1 cellular context compared by ENCODE assay signal in the genomic region with DNA sequence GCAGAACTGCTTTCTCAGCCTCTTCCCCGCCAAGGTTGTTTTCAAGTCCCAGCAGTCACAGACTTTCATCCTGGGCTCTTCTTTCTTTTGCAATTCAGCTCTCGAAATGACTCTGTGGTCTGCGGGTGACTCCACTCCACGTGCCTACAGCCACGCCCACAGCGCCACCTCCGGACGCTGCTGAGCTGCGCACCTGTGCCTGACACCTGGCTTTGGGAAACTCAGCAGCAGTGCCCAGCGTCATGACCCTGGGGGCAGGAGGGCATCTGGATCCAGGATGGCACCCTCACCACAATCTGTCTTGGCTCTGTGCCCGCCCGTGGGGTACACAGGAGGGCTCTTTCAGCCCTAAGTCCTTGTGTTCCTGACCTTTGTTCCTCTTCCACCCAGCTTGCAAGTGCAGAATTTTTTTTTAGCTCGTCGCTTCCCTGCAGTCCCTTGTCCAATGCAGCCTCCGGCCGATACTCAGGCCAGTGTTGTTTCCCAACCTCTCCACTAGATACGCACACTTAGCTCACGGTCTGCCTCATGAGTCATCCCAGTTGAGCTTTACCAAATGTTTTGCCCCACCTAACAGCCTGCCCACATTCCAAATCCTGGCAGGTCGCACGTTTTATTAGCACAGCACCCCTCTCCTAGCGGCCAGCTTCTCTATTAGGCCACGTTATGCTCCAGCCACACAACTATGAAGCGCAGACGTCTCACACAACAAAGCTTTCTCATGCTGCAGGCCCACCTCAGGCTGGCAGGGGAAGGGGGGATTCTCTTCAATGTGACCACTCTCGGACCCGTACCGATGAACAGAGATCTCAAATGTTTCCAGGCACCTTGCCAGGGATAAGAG.
TF ChIP-seq lines count a peak whose summit lies in the region.

No MANE protein-coding gene starts in this region.

TF ChIP-seq in HepG2, 621 proteins besides CTCF, POLR2A, EP300 and RAD21 (continued from another document and continues in another):
- peak; percentile 85; the same call in 1 of the 2 replicates for TF ChIP-seq RFXAP (CRISPR knock-in tag; IDR thresholded peaks at IDR 0.05; ENCODE audit: borderline replicate concordance)
- TF ChIP-seq ZBTB38 (CRISPR knock-in tag; IDR thresholded peaks at IDR 0.05) = no peak
- no peak for TF ChIP-seq FLYWCH1 (CRISPR knock-in tag; IDR thresholded peaks at IDR 0.05)
- no peak for TF ChIP-seq ZSCAN20 (CRISPR knock-in tag; IDR thresholded peaks at IDR 0.05; ENCODE audit: borderline replicate concordance)
- TF ChIP-seq ZNF891 (CRISPR knock-in tag; IDR thresholded peaks at IDR 0.05) = peak; percentile 70; the same call in 1 of the 2 replicates
- TF ChIP-seq ZNF781 (CRISPR knock-in tag; IDR thresholded peaks at IDR 0.05; ENCODE audit: borderline replicate concordance, not compliant biosample characterization) = peak; percentile 68
- TF ChIP-seq, protein P1, sequence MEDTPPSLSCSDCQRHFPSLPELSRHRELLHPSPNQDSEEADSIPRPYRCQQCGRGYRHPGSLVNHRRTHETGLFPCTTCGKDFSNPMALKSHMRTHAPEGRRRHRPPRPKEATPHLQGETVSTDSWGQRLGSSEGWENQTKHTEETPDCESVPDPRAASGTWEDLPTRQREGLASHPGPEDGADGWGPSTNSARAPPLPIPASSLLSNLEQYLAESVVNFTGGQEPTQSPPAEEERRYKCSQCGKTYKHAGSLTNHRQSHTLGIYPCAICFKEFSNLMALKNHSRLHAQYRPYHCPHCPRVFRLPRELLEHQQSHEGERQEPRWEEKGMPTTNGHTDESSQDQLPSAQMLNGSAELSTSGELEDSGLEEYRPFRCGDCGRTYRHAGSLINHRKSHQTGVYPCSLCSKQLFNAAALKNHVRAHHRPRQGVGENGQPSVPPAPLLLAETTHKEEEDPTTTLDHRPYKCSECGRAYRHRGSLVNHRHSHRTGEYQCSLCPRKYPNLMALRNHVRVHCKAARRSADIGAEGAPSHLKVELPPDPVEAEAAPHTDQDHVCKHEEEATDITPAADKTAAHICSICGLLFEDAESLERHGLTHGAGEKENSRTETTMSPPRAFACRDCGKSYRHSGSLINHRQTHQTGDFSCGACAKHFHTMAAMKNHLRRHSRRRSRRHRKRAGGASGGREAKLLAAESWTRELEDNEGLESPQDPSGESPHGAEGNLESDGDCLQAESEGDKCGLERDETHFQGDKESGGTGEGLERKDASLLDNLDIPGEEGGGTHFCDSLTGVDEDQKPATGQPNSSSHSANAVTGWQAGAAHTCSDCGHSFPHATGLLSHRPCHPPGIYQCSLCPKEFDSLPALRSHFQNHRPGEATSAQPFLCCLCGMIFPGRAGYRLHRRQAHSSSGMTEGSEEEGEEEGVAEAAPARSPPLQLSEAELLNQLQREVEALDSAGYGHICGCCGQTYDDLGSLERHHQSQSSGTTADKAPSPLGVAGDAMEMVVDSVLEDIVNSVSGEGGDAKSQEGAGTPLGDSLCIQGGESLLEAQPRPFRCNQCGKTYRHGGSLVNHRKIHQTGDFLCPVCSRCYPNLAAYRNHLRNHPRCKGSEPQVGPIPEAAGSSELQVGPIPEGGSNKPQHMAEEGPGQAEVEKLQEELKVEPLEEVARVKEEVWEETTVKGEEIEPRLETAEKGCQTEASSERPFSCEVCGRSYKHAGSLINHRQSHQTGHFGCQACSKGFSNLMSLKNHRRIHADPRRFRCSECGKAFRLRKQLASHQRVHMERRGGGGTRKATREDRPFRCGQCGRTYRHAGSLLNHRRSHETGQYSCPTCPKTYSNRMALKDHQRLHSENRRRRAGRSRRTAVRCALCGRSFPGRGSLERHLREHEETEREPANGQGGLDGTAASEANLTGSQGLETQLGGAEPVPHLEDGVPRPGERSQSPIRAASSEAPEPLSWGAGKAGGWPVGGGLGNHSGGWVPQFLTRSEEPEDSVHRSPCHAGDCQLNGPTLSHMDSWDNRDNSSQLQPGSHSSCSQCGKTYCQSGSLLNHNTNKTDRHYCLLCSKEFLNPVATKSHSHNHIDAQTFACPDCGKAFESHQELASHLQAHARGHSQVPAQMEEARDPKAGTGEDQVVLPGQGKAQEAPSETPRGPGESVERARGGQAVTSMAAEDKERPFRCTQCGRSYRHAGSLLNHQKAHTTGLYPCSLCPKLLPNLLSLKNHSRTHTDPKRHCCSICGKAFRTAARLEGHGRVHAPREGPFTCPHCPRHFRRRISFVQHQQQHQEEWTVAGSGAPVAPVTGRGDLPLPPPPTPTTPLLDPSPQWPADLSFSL (CRISPR knock-in tag; IDR thresholded peaks at IDR 0.05) = peak; percentile 57; the same call in 1 of the 2 replicates
- TF ChIP-seq, protein P2, sequence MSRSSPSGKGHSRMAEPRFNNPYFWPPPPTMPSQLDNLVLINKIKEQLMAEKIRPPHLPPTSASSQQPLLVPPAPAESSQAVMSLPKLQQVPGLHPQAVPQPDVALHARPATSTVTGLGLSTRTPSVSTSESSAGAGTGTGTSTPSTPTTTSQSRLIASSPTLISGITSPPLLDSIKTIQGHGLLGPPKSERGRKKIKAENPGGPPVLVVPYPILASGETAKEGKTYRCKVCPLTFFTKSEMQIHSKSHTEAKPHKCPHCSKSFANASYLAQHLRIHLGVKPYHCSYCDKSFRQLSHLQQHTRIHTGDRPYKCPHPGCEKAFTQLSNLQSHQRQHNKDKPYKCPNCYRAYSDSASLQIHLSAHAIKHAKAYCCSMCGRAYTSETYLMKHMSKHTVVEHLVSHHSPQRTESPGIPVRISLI (CRISPR knock-in tag; IDR thresholded peaks at IDR 0.05; ENCODE audit: borderline replicate concordance) = peak; percentile 95
- no peak for TF ChIP-seq TAF15 (IDR thresholded peaks at IDR 0.05; ENCODE audit: low read depth, low read length, poor library complexity, severe bottlenecking)
- no peak for TF ChIP-seq SMARCE1 (IDR thresholded peaks at IDR 0.05; ENCODE audit: borderline replicate concordance)
- TF ChIP-seq ZNF496 (CRISPR knock-in tag; IDR thresholded peaks at IDR 0.05; ENCODE audit: insufficient replicate concordance) = no peak
- TF ChIP-seq, protein P3, sequence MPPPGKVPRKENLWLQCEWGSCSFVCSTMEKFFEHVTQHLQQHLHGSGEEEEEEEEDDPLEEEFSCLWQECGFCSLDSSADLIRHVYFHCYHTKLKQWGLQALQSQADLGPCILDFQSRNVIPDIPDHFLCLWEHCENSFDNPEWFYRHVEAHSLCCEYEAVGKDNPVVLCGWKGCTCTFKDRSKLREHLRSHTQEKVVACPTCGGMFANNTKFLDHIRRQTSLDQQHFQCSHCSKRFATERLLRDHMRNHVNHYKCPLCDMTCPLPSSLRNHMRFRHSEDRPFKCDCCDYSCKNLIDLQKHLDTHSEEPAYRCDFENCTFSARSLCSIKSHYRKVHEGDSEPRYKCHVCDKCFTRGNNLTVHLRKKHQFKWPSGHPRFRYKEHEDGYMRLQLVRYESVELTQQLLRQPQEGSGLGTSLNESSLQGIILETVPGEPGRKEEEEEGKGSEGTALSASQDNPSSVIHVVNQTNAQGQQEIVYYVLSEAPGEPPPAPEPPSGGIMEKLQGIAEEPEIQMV (CRISPR knock-in tag; IDR thresholded peaks at IDR 0.05; ENCODE audit: low read depth) = peak; percentile 66; the same call in 1 of the 2 replicates
- TF ChIP-seq ZNF30 (CRISPR knock-in tag; IDR thresholded peaks at IDR 0.05) = peak; percentile 63; the same call in 1 of the 2 replicates
- peak; percentile 65 for TF ChIP-seq HNF4G (IDR thresholded peaks at IDR 0.05; ENCODE audit: borderline replicate concordance, low read depth, low read length)
- peak; percentile 80 for TF ChIP-seq HNF4G (CRISPR knock-in tag; IDR thresholded peaks at IDR 0.05; ENCODE audit: borderline replicate concordance, low read depth)
- no peak for TF ChIP-seq SMAD9 (CRISPR knock-in tag; IDR thresholded peaks at IDR 0.05)
- TF ChIP-seq, protein P4, sequence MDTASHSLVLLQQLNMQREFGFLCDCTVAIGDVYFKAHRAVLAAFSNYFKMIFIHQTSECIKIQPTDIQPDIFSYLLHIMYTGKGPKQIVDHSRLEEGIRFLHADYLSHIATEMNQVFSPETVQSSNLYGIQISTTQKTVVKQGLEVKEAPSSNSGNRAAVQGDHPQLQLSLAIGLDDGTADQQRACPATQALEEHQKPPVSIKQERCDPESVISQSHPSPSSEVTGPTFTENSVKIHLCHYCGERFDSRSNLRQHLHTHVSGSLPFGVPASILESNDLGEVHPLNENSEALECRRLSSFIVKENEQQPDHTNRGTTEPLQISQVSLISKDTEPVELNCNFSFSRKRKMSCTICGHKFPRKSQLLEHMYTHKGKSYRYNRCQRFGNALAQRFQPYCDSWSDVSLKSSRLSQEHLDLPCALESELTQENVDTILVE (CRISPR knock-in tag; IDR thresholded peaks at IDR 0.05) = peak; percentile 92
- peak; percentile 100 for TF ChIP-seq HNRNPL (IDR thresholded peaks at IDR 0.05; ENCODE audit: low read depth, low read length)
- TF ChIP-seq CHD4 (IDR thresholded peaks at IDR 0.05; ENCODE audit: borderline replicate concordance, low read length) = peak; percentile 69; the same call in 1 of the 2 replicates
- TF ChIP-seq KDM4B (CRISPR knock-in tag; IDR thresholded peaks at IDR 0.05) = no peak
- TF ChIP-seq ZNF296 (CRISPR knock-in tag; conservative IDR thresholded peaks at IDR 0.05) = no peak
- TF ChIP-seq, protein P5, sequence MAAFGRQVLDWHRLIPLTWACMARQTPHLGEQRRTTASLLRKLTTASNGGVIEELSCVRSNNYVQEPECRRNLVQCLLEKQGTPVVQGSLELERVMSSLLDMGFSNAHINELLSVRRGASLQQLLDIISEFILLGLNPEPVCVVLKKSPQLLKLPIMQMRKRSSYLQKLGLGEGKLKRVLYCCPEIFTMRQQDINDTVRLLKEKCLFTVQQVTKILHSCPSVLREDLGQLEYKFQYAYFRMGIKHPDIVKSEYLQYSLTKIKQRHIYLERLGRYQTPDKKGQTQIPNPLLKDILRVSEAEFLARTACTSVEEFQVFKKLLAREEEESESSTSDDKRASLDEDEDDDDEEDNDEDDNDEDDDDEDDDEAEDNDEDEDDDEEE (CRISPR knock-in tag; IDR thresholded peaks at IDR 0.05) = no peak
- TF ChIP-seq AGO1 (IDR thresholded peaks at IDR 0.05; ENCODE audit: low read depth, low read length, poor library complexity, severe bottlenecking) = peak; percentile 73
- no peak for TF ChIP-seq JUN (CRISPR knock-in tag; IDR thresholded peaks at IDR 0.05)
- peak; percentile 79; the same call in 1 of the 2 replicates for TF ChIP-seq ARHGAP35 (CRISPR knock-in tag; IDR thresholded peaks at IDR 0.05; ENCODE audit: borderline replicate concordance)
- TF ChIP-seq ZNF224 (CRISPR knock-in tag; IDR thresholded peaks at IDR 0.05) = peak; percentile 68; the same call in 1 of the 2 replicates
- no peak for TF ChIP-seq ZNF256 (CRISPR knock-in tag; conservative IDR thresholded peaks at IDR 0.05)
- 0 out of 2 replicates have a peak, but pooled peaks have one; percentile 44 for TF ChIP-seq ZNF335 (CRISPR knock-in tag; IDR thresholded peaks at IDR 0.05)
- TF ChIP-seq RBFOX2 (IDR thresholded peaks at IDR 0.05; ENCODE audit: low read depth, low read length) = peak; percentile 52; the same call in 1 of the 2 replicates
- TF ChIP-seq, protein P6, sequence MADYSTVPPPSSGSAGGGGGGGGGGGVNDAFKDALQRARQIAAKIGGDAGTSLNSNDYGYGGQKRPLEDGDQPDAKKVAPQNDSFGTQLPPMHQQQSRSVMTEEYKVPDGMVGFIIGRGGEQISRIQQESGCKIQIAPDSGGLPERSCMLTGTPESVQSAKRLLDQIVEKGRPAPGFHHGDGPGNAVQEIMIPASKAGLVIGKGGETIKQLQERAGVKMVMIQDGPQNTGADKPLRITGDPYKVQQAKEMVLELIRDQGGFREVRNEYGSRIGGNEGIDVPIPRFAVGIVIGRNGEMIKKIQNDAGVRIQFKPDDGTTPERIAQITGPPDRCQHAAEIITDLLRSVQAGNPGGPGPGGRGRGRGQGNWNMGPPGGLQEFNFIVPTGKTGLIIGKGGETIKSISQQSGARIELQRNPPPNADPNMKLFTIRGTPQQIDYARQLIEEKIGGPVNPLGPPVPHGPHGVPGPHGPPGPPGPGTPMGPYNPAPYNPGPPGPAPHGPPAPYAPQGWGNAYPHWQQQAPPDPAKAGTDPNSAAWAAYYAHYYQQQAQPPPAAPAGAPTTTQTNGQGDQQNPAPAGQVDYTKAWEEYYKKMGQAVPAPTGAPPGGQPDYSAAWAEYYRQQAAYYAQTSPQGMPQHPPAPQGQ (CRISPR knock-in tag; IDR thresholded peaks at IDR 0.05; ENCODE audit: borderline replicate concordance) = no peak
- TF ChIP-seq ZNF232 (CRISPR knock-in tag; IDR thresholded peaks at IDR 0.05; ENCODE audit: borderline replicate concordance) = 0 out of 2 replicates have a peak, but pooled peaks have one; percentile 72
- TF ChIP-seq POLR2G (IDR thresholded peaks at IDR 0.05; ENCODE audit: low read depth, low read length) = no peak; the same call in none of the 2 replicates
- no peak for TF ChIP-seq ELF4 (CRISPR knock-in tag; IDR thresholded peaks at IDR 0.05; ENCODE audit: borderline replicate concordance)
- peak; percentile 61 for TF ChIP-seq MED8 (CRISPR knock-in tag; IDR thresholded peaks at IDR 0.05; ENCODE audit: insufficient replicate concordance)
- TF ChIP-seq, protein P7, sequence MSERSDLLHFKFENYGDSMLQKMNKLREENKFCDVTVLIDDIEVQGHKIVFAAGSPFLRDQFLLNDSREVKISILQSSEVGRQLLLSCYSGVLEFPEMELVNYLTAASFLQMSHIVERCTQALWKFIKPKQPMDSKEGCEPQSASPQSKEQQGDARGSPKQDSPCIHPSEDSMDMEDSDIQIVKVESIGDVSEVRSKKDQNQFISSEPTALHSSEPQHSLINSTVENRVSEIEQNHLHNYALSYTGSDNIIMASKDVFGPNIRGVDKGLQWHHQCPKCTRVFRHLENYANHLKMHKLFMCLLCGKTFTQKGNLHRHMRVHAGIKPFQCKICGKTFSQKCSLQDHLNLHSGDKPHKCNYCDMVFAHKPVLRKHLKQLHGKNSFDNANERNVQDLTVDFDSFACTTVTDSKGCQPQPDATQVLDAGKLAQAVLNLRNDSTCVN (CRISPR knock-in tag; IDR thresholded peaks at IDR 0.05; ENCODE audit: borderline replicate concordance) = no peak; the same call in 1 of the 2 replicates
- no peak for TF ChIP-seq ZFAT (CRISPR knock-in tag; conservative IDR thresholded peaks at IDR 0.05)
- no peak for TF ChIP-seq ZNF484 (CRISPR knock-in tag; IDR thresholded peaks at IDR 0.05; ENCODE audit: borderline replicate concordance, low read depth)
- TF ChIP-seq TCF7 (IDR thresholded peaks at IDR 0.05; ENCODE audit: low read depth) = no peak
- no peak for TF ChIP-seq PTBP1 (IDR thresholded peaks at IDR 0.05; ENCODE audit: low read depth, low read length, poor library complexity, severe bottlenecking)
- TF ChIP-seq, protein P8, sequence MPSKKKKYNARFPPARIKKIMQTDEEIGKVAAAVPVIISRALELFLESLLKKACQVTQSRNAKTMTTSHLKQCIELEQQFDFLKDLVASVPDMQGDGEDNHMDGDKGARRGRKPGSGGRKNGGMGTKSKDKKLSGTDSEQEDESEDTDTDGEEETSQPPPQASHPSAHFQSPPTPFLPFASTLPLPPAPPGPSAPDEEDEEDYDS (CRISPR knock-in tag; IDR thresholded peaks at IDR 0.05) = peak; percentile 63
- 0 out of 2 replicates have a peak, but pooled peaks have one; percentile 59 for TF ChIP-seq ZNF468 (CRISPR knock-in tag; IDR thresholded peaks at IDR 0.05)
- TF ChIP-seq IRX3 (CRISPR knock-in tag; IDR thresholded peaks at IDR 0.05; ENCODE audit: borderline replicate concordance, low read depth) = no peak
